In the genomic region with DNA sequence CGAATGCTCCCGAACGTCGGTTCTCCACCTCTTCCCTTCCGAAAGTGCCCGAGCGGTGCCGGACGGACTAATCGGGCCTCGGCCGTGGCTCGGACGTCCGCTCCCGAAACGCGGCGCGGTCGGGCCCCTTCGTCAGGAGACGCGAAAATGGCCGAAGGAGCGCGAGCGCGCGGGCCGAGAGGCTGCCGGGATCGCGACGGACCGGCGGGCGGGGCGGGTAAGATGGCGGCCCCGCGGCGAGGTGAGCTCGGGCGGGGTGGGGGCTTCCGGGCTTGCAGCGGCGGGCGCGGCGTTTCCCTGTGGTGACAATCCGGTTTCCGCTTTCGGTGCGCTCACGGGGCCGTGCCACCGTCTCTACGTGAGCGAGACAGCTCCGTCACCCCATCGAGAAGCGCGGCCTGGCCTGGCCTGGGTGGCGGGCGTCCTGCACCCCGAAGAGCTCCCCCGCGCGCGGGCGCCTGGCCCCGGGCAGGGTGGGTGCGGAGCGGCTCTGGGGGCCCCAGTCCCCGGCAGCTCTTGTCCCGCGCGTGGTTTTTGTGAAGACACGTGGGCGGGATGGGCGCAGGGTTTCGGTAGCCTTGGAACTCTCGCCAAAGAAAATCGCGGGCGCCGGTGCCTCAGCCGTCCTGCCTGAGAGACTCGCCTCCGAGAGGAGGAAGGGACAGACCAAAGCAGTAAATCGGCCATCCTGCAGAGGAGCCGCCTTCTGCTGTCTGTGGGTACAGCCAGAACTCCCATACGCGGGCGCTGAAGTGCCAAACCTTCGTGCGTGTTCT, we compare ENCODE assay signal across 8 cellular contexts. TPM values are rescaled to one million over a fixed set of nuclear protein-coding genes. Genes with fewer than 3 reads are reported as not detected.
DNase-seq lines count a peak whose midpoint lies in the region; ATAC-seq and TF ChIP-seq lines count a peak whose summit lies in the region.

A gene (plus strand): TSS at position 211 of the 776 bp plus-strand sequence. CDS start 12 bp downstream, at position 223.

- H3K9ac ChIP-seq in adipocyte (ENCODE audit: low read length): peak within 1 kb of the TSS; percentile 100
- peak within 1 kb of the TSS; percentile 97 for H3K9ac ChIP-seq in trophoblast cell (ENCODE audit: low read length)

- peak within 1 kb of the TSS; percentile 99 for H3K4ac ChIP-seq in trophoblast cell (ENCODE audit: low read depth, low read length)

- peak; percentile 70 for TF ChIP-seq POLR2A in GM10847 (IDR thresholded peaks at IDR 0.05; ENCODE audit: extremely low read depth, insufficient read length)
- peak; percentile 79 for TF ChIP-seq POLR2A in transverse colon (IDR thresholded peaks at IDR 0.05)

- H2AK5ac ChIP-seq in trophoblast cell (ENCODE audit: low read length): peak within 1 kb of the TSS; percentile 99

- intact Hi-C loops in cardiac septum (cut with DNase I) (loop anchor here (1.0 kb wide), 1 partner anchor 52 kb away; a partner anchor contains a TSS), transverse colon (cut with DNase I; ENCODE audit: low total_unique reads) (no loop called here)

- H4K12ac ChIP-seq in trophoblast cell (ENCODE audit: low read depth, low read length): peak within 1 kb of the TSS; percentile 100

- H3K27me3 ChIP-seq in adipocyte (replicated peaks; ENCODE audit: control insufficient read depth, insufficient read depth, low read length) (no peaks in the 10 kb centered on the region), trophoblast cell (ENCODE audit: insufficient read depth, low read length) (no peaks in the 10 kb centered on the region), transverse colon (no peaks in the 10 kb centered on the region)

- no peak within 1 kb of the TSS for H2BK12ac ChIP-seq in trophoblast cell (ENCODE audit: low read length)

- peak within 1 kb of the TSS; percentile 99 for H3K27ac ChIP-seq in trophoblast cell (ENCODE audit: low read depth, low read length)
- H3K27ac ChIP-seq in transverse colon: peak within 1 kb of the TSS; percentile 97 to 99 (median 98)

- DNase-seq in NCI-H128 (lab: John Stamatoyannopoulos, UW; ENCODE audit: unreplicated experiment) (peak; percentile 96), SW480 (ENCODE audit: low spot score) (peak; percentile 95), adipocyte (ENCODE audit: low read depth) (peak; percentile 100), cardiac septum (ENCODE audit: low spot score) (peak; percentile 100), trophoblast cell (peak; percentile 98 to 100), transverse colon (peak; percentile 99)

- TF ChIP-seq EP300 in transverse colon (IDR thresholded peaks at IDR 0.05; ENCODE audit: low read depth): no peak

- peak within 1 kb of the TSS; percentile 99 for H4K91ac ChIP-seq in trophoblast cell (ENCODE audit: low read depth, low read length)

- peak within 1 kb of the TSS; percentile 99 for H2BK5ac ChIP-seq in trophoblast cell (ENCODE audit: low read depth, low read length, poor library complexity)

- ATAC-seq in HG02642 (IDR thresholded peaks at IDR 0.05; ENCODE audit: poor library complexity, unreplicated experiment): peak; percentile 76

- H3K4me2 ChIP-seq in trophoblast cell (ENCODE audit: low read length): peak within 1 kb of the TSS; percentile 78

- H3K14ac ChIP-seq in trophoblast cell (ENCODE audit: low read length): peak within 1 kb of the TSS; percentile 99

- peaks cover 4% of the 10 kb centered on the region for H3K36me3 ChIP-seq in adipocyte (ENCODE audit: control insufficient read depth, insufficient read depth, low read length, severe bottlenecking)
- H3K36me3 ChIP-seq in trophoblast cell (ENCODE audit: control insufficient read depth in 1 of 2, insufficient read depth in 2 of 2, low read length in 2 of 2): peaks cover 6 to 10% of the 10 kb centered on the region in 2 experiments
- peaks cover 0 to 3% (median 0%) of the 10 kb centered on the region in 4 donors for H3K36me3 ChIP-seq in transverse colon

- no CpG with 5 or more reads among the region's 98 CpGs for WGBS in trophoblast cell (ENCODE audit: extremely low coverage, insufficient coverage, insufficient read length)
- WGBS in transverse colon (ENCODE audit: low coverage in 1 of 2), 2 donors: 1% methylated on average over 64 of the region's 98 CpGs; no CpG with 5 or more reads in 1 of the 2 donors

- peak within 1 kb of the TSS; percentile 94 for H2AFZ ChIP-seq in trophoblast cell (ENCODE audit: insufficient read depth, low read length, poor library complexity)

- H3K79me2 ChIP-seq in trophoblast cell (ENCODE audit: control insufficient read depth, insufficient read depth, low read length, poor library complexity): peaks cover 24% of the 10 kb centered on the region

- peak within 1 kb of the TSS; percentile 98 for H3K18ac ChIP-seq in trophoblast cell (ENCODE audit: low read length)

- in situ Hi-C loops in transverse colon (cut with MboI; ENCODE audit: low pct_ligation_motif_present in 1 of 4, low pct_unique_long_range_greater_than_20kb in 1 of 4, low sequenced_read_pairs in 3 of 4): no loop called here

- peak within 1 kb of the TSS; percentile 100 for H4K8ac ChIP-seq in trophoblast cell (ENCODE audit: low read depth, low read length)

- H3K4me1 ChIP-seq in adipocyte (ENCODE audit: control insufficient read depth, insufficient read depth, low read length): peaks cover 49% of the 10 kb centered on the region
- H3K4me1 ChIP-seq in trophoblast cell (ENCODE audit: control insufficient read depth in 1 of 2, insufficient read depth in 2 of 2, low read length in 2 of 2): peaks cover 33% of the 10 kb centered on the region in 2 experiments
- H3K4me1 ChIP-seq in transverse colon: peaks cover 24 to 53% (median 40%) of the 10 kb centered on the region in 4 donors

- no peak for TF ChIP-seq CTCF in transverse colon (IDR thresholded peaks at IDR 0.05)

- H3K9me3 ChIP-seq in adipocyte (ENCODE audit: control insufficient read depth, low read length) (no peaks in the 10 kb centered on the region), trophoblast cell (ENCODE audit: insufficient read depth, low read depth, low read length) (no peaks in the 10 kb centered on the region), transverse colon (no peaks in the 10 kb centered on the region)

- H3K79me1 ChIP-seq in trophoblast cell (ENCODE audit: low read length): peaks cover 26% of the 10 kb centered on the region

- H3K23ac ChIP-seq in trophoblast cell (ENCODE audit: low read length): no peak within 1 kb of the TSS

- peak within 1 kb of the TSS; percentile 99 for H2BK120ac ChIP-seq in trophoblast cell (ENCODE audit: insufficient read depth, low read length, poor library complexity)

- peak within 1 kb of the TSS; percentile 86 for H3K4me3 ChIP-seq in adipocyte (ENCODE audit: low read length)
- peak within 1 kb of the TSS; percentile 97 for H3K4me3 ChIP-seq in trophoblast cell (ENCODE audit: low read depth, low read length)
- H3K4me3 ChIP-seq in transverse colon: peak within 1 kb of the TSS; percentile 75 to 94 (median 80)

RNA-seq across cellular contexts. Expression of the gene that starts here (rescaled TPM):
- total RNA-seq in cardiac septum (15.5 TPM), transverse colon (100 to 1,000 TPM in 1 of 4 donors, 10 to 100 TPM in 3; 19.3 to 121 (median 41.8) TPM)
- polyA plus RNA-seq in trophoblast cell (2013): 22.2 and 23.0 TPM in 2 replicates

Comparison
In these comparisons a context has a peak if more than half of its experiments do, and no peak if none do; other contexts are left out.
1. Peak in every context shown above with its lines: DNase-seq, ATAC-seq, H3K4me3 ChIP-seq and H3K27ac ChIP-seq.